1 cellular context compared by ENCODE assay signal in genomic region chr17:58192612-58193011, GRCh38.
TF ChIP-seq lines count a peak whose summit lies in the region.

EPX (plus strand) TSS chr17:58192726; CDS start chr17:58192847, 121 bp downstream.

TF ChIP-seq in SK-N-SH, 30 proteins besides CTCF, POLR2A, EP300 and RAD21 (continued from another document):
- TF ChIP-seq REST (IDR thresholded peaks at IDR 0.05; ENCODE audit: low read depth, low read length) (no peak), TEAD4 (IDR thresholded peaks at IDR 0.05; ENCODE audit: borderline replicate concordance, insufficient read depth) (no peak), USF1 (IDR thresholded peaks at IDR 0.05; ENCODE audit: borderline replicate concordance, low read depth) (no peak), JUND (IDR thresholded peaks at IDR 0.05) (no peak), ELF1 (IDR thresholded peaks at IDR 0.05) (no peak), POLR2AphosphoS5 (IDR thresholded peaks at IDR 0.05; ENCODE audit: low read depth, low read length) (no peak), MAX (IDR thresholded peaks at IDR 0.05; ENCODE audit: low read depth) (no peak)
